ENCODE assay signal across 8 cellular contexts in the genomic region with DNA sequence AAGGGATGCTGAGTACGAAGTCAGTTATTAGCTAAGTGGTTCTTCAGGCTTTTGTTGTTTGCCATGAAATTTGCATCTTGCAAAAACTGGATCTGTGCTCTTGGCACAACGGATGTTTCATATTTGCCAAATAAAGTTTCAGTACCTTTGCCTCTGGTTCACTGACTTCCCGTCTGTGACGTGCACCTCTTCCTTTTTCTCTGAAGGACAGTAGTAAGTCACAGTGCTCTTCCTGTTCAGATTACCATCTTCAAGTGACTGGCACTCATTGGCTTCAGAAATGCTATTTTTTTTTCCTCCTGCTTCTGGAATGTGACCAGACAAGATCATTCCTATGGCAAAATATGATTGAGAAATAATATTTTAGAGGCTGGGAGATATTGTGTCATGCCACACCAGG.
A peak's percentile ranks its signal among the peaks of the same experiment; 100 is the strongest.
DNase-seq lines count a peak whose midpoint lies in the region; ATAC-seq, FAIRE-seq and TF ChIP-seq lines count a peak whose summit lies in the region.
"Had no signal": no experiment of that assay in that cellular context is flagged by ENCODE, and none has a peak within 500 bp of the region (broad histone marks: within the 10 kb centered on the region; RNA-seq: fewer than 3 reads in every experiment).

No MANE protein-coding gene starts in this region.

- no peaks in the 10 kb centered on the region for H3K9me3 Mint-ChIP-seq in glutamatergic neuron (ENCODE audit: unreplicated experiment)

- DNase-seq in D721Med (ENCODE audit: insufficient read length, low spot score), result no peak
- peak; percentile 10 for DNase-seq in bronchial epithelial cell (ENCODE audit: low read depth)
- DNase-seq in posterior cingulate gyrus, result no peak
- DNase-seq in HuH-7 (ENCODE audit: low spot score), result no peak
- no peak for DNase-seq in glutamatergic neuron
- DNase-seq: lower lobe of right lung had no signal

- peaks cover 2% of the 10 kb centered on the region for H3K27me3 Mint-ChIP-seq in glutamatergic neuron (ENCODE audit: unreplicated experiment)

- no peak overlapping the region for H3K27ac Mint-ChIP-seq in glutamatergic neuron (ENCODE audit: unreplicated experiment)

- H3K27me3 ChIP-seq in bronchial epithelial cell (ENCODE audit: control insufficient read depth, insufficient read depth, low read length), result no peaks in the 10 kb centered on the region

- intact Hi-C loops in posterior cingulate gyrus (cut with DNase I), result no loop called here

- no peak overlapping the region for H3K4me3 Mint-ChIP-seq in glutamatergic neuron (ENCODE audit: unreplicated experiment)

- no peaks in the 10 kb centered on the region for H3K36me3 Mint-ChIP-seq in glutamatergic neuron (ENCODE audit: unreplicated experiment)

- no peak overlapping the region for H3K4me3 ChIP-seq in bronchial epithelial cell (ENCODE audit: low read depth, low read length)
- H3K4me3 ChIP-seq: lower lobe of right lung had no signal

- TF ChIP-seq CTCF in D721Med (IDR thresholded peaks at IDR 0.05; ENCODE audit: insufficient read depth, missing control alignments) (no peak), bronchial epithelial cell (IDR thresholded peaks at IDR 0.05; ENCODE audit: insufficient read depth, low read length, severe bottlenecking) (no peak), glutamatergic neuron (IDR thresholded peaks at IDR 0.05; ENCODE audit: partially characterized antibody, unreplicated experiment) (no peak)

- peak; percentile 63 for FAIRE-seq in D721Med (lab: Jason Lieb, UNC)
- no peak for FAIRE-seq in bronchial epithelial cell (lab: Jason Lieb, UNC)

- peaks cover 28% of the 10 kb centered on the region for H3K4me1 Mint-ChIP-seq in glutamatergic neuron (ENCODE audit: low read depth, unreplicated experiment)

- H3K36me3 ChIP-seq in bronchial epithelial cell (ENCODE audit: control insufficient read depth, insufficient read depth, low read length), result no peaks in the 10 kb centered on the region
- H3K36me3 ChIP-seq: lower lobe of right lung had no signal

- ATAC-seq in GM18870 (IDR thresholded peaks at IDR 0.05; ENCODE audit: unreplicated experiment) (peak; percentile 92), HG03460 (IDR thresholded peaks at IDR 0.05; ENCODE audit: unreplicated experiment) (peak; percentile 84)
- ATAC-seq: lower lobe of right lung had no signal
